In genomic region chr1:244048566-244049141, GRCh38 we compare ENCODE assay signal across 9 cellular contexts. TPM values are rescaled to one million over a fixed set of nuclear protein-coding genes. Genes with fewer than 3 reads are reported as not detected.
DNase-seq lines count a peak whose midpoint lies in the region; ATAC-seq, FAIRE-seq and TF ChIP-seq lines count a peak whose summit lies in the region.
"Had no signal": no experiment of that assay in that cellular context is flagged by ENCODE, and none has a peak within 500 bp of the region (broad histone marks: within the 10 kb centered on the region; RNA-seq: fewer than 3 reads in every experiment).

No MANE protein-coding gene starts in this region.

- H3K4me1 ChIP-seq in H9 (ENCODE audit: insufficient read depth, low read length) (peaks cover 5% of the 10 kb centered on the region; the same call in 1 of the 2 replicates), GM12878 (ENCODE audit: control insufficient read depth, insufficient read depth, low read length) (peaks cover 23% of the 10 kb centered on the region), kidney (ENCODE audit: control insufficient read depth in 1 of 2, insufficient read depth in 1 of 2, low read depth in 1 of 2, low read length in 2 of 2) (peaks cover 3 to 11% of the 10 kb centered on the region in 2 donors)

- H4K91ac ChIP-seq in H9 (ENCODE audit: insufficient read length, low read depth, low read length) = no peak overlapping the region

- peaks cover 20% of the 10 kb centered on the region for H3K23me2 ChIP-seq in H9 (ENCODE audit: insufficient read length, low read depth, low read length, poor library complexity, severe bottlenecking)

- in situ Hi-C loops in GM12878 (cut with MboI) = no loop called here

- H4K8ac ChIP-seq in H9 (replicated peaks; ENCODE audit: insufficient read length, low read depth, low read length) = no peak overlapping the region

- H3K14ac ChIP-seq in H9 (ENCODE audit: insufficient read depth, low read length) = no peak overlapping the region

- H3K9ac ChIP-seq in H9 (ENCODE audit: extremely low read depth, insufficient read length, low read length) (no peak overlapping the region), GM12878 (ENCODE audit: control insufficient read depth, insufficient read depth, low read length) (no peak overlapping the region; the same call in 1 of the 2 replicates), kidney (ENCODE audit: low read length in 2 of 2) (no peak overlapping the region)

- no peak for TF ChIP-seq EP300 in GM12878 (IDR thresholded peaks at IDR 0.05; ENCODE audit: borderline replicate concordance in 1 of 2, control insufficient read depth in 1 of 2, low read depth in 2 of 2, low read length in 2 of 2)

- no peak for DNase-seq in BJ (ENCODE audit: low read depth)
- no peak for DNase-seq in H9
- DNase-seq in GM12878 (ENCODE audit: low read depth, low spot score) = no peak
- peak in 1 of 10 donors; percentile 53 for DNase-seq in naive thymus-derived CD8-positive, alpha-beta T cell
- DNase-seq in NCI-H1105 treated with DMSO at 0.1 percent for 48 hours (lab: John Stamatoyannopoulos, UW) = no peak
- DNase-seq in SW480 (ENCODE audit: low spot score) = no peak
- no peak for DNase-seq in kidney
- DNase-seq in NCI-H1436 (lab: John Stamatoyannopoulos, UW) = no peak

- no CpG with 5 or more reads among the region's 81 CpGs for WGBS in H9 (ENCODE audit: extremely low coverage, insufficient read length, low lambda C conversion rate)
- WGBS in GM12878 (ENCODE audit: insufficient coverage, insufficient replicate concordance, low lambda C conversion rate, missing lambda C conversion rate) = no CpG with 5 or more reads among the region's 81 CpGs

- no peak overlapping the region for H3K27ac Mint-ChIP-seq in H9
- peak overlapping the region in 7 of 10 donors; percentile 67 to 100 (median 99) for H3K27ac Mint-ChIP-seq in naive thymus-derived CD8-positive, alpha-beta T cell

- H2AK5ac ChIP-seq in H9 (ENCODE audit: insufficient read length, low read length) = no peak overlapping the region

- peak; percentile 53; the same call in 1 of the 2 replicates for TF ChIP-seq POLR2A in GM12878 (IDR thresholded peaks at IDR 0.05; ENCODE audit: low read depth, low read length)

- no peak overlapping the region for H2BK15ac ChIP-seq in H9 (ENCODE audit: low read depth, low read length)

- TF ChIP-seq RAD21 in GM12878 (IDR thresholded peaks at IDR 0.05; ENCODE audit: insufficient read depth, low read depth, low read length) = no peak

- no peaks in the 10 kb centered on the region; a peak in 1 of 5 replicates for H3K9me3 Mint-ChIP-seq in H9
- H3K9me3 Mint-ChIP-seq in naive thymus-derived CD8-positive, alpha-beta T cell = peaks cover 0 to 2% (median 0%) of the 10 kb centered on the region in 9 donors

- no peak overlapping the region for H2BK20ac ChIP-seq in H9 (ENCODE audit: low read depth, low read length, poor library complexity, severe bottlenecking)

- POLR2A ChIA-PET in BJ (lab: Charles Lee) = interaction anchor here (0.6 kb wide), 3 partner anchors 92 to 165 kb away, joined by 3 to 6 read pairs (median 5); no protein-coding TSS in a partner anchor
- POLR2A ChIA-PET in GM12878 (lab: Charles Lee) = interaction anchor here (0.6 to 1.7 kb wide), 2 partner anchors 12 to 318 kb away, joined by 4 to 5 read pairs; no protein-coding TSS in a partner anchor
- POLR2A ChIA-PET in naive thymus-derived CD8-positive, alpha-beta T cell (lab: Charles Lee) = interaction anchor here (0.5 to 11.8 kb wide), 23 partner anchors 10 to 922 kb away, joined by 3 to 263 read pairs (median 4); partner anchors contain the start of genes AKT3, CEP170, COX20 and HNRNPU

- RAD21 ChIA-PET in GM12878 (lab: Charles Lee; ENCODE audit: unreplicated experiment) = interaction anchor here (0.9 to 1.8 kb wide), 2 partner anchors 12 to 793 kb away, joined by 3 to 15 read pairs; partner anchors contain the start of genes CEP170 and SDCCAG8

- FAIRE-seq in GM12878 (lab: Jason Lieb, UNC) (no peak), kidney (lab: Jason Lieb, UNC) (no peak)
- FAIRE-seq: colon had no signal

- SMC1A ChIA-PET in GM12878 (lab: Charles Lee; ENCODE audit: uncharacterized antibody, unreplicated experiment) = no interaction called here

- no peak overlapping the region for H3K18ac ChIP-seq in H9 (ENCODE audit: insufficient read length, low read depth, low read length)

- no peak for ATAC-seq in GM12878
- ATAC-seq in naive thymus-derived CD8-positive, alpha-beta T cell = peak in 1 of 2 donors; percentile 13

- peak overlapping the region; percentile 49 to 56; a peak in 4 of 5 replicates for H3K4me3 Mint-ChIP-seq in H9
- peak overlapping the region in 4 of 10 donors; percentile 31 to 97 (median 92) for H3K4me3 Mint-ChIP-seq in naive thymus-derived CD8-positive, alpha-beta T cell

- H4K20me1 ChIP-seq in H9 (ENCODE audit: control insufficient read depth, insufficient read depth, insufficient read length) = no peaks in the 10 kb centered on the region
- H4K20me1 ChIP-seq in GM12878 (ENCODE audit: control insufficient read depth, insufficient read depth) = no peaks in the 10 kb centered on the region

- H3K27me3 Mint-ChIP-seq in H9 (ENCODE audit: low read depth) = peaks cover 20% of the 10 kb centered on the region
- peaks cover 0 to 1% (median 0%) of the 10 kb centered on the region in 5 donors for H3K27me3 Mint-ChIP-seq in naive thymus-derived CD8-positive, alpha-beta T cell

- H3T11ph ChIP-seq in H9 (ENCODE audit: low read length) = no peak overlapping the region

- H2BK5ac ChIP-seq in H9 (ENCODE audit: insufficient read length, low read length) = no peak overlapping the region

- H2AFZ ChIP-seq in H9 (ENCODE audit: low read length) = no peak overlapping the region
- no peak overlapping the region for H2AFZ ChIP-seq in GM12878 (ENCODE audit: control insufficient read depth, low read depth, low read length)

- no peak overlapping the region for H2BK120ac ChIP-seq in H9 (ENCODE audit: low read depth, low read length, poor library complexity, severe bottlenecking)

- H3K4me1 Mint-ChIP-seq in H9 = peaks cover 8 to 9% of the 10 kb centered on the region in 2 experiments
- H3K4me1 Mint-ChIP-seq in naive thymus-derived CD8-positive, alpha-beta T cell = peaks cover 7 to 39% (median 19%) of the 10 kb centered on the region in 4 donors

- H3K4me2 ChIP-seq in H9 (ENCODE audit: insufficient read depth, insufficient read length, low read length) (no peak overlapping the region), GM12878 (ENCODE audit: control insufficient read depth, insufficient read depth) (no peak overlapping the region)

- intact Hi-C loops in GM12878 (cut with micrococcal nuclease; ENCODE audit: unreplicated experiment) (loop anchor here (2.0 to 10.0 kb wide), 5 partner anchors 226 to 704 kb away; partner anchors contain the start of gene ADSS2), kidney (cut with DNase I) (no loop called here)

- TF ChIP-seq CTCF in BJ (IDR thresholded peaks at IDR 0.05; ENCODE audit: insufficient read depth, low read depth, low read length) = no peak
- no peak for TF ChIP-seq CTCF in H9 (conservative IDR thresholded peaks at IDR 0.05)
- no peak for TF ChIP-seq CTCF in GM12878 (IDR thresholded peaks at IDR 0.05 in 2 of 3, conservative IDR thresholded peaks at IDR 0.05 in 1 of 3; ENCODE audit: control insufficient read depth in 2 of 3, extremely low read depth in 1 of 3, insufficient read depth in 1 of 3, low read depth in 3 of 3, low read length in 3 of 3)
- TF ChIP-seq CTCF in kidney (IDR thresholded peaks at IDR 0.05; ENCODE audit: borderline replicate concordance, extremely low read depth, insufficient read depth) = no peak

- H3K79me2 ChIP-seq in H9 (ENCODE audit: insufficient read depth, low read length) (no peaks in the 10 kb centered on the region; the same call in 1 of the 2 replicates), GM12878 (ENCODE audit: control insufficient read depth, insufficient read depth, low read length) (peaks cover 33% of the 10 kb centered on the region)

- H3K4me3 ChIP-seq in BJ (ENCODE audit: low read depth, low read length) (peak overlapping the region; percentile 84), GM12878 (no peak overlapping the region), kidney (ENCODE audit: low read length in 2 of 2) (no peak overlapping the region)

- H3K23ac ChIP-seq in H9 (ENCODE audit: insufficient read length, low read depth, low read length) = no peak overlapping the region

- no peak overlapping the region for H4K5ac ChIP-seq in H9 (ENCODE audit: insufficient read length, low read depth, low read length)

- H3K27ac ChIP-seq in H9 (ENCODE audit: insufficient read length, low read depth, low read length) (no peak overlapping the region), GM12878 (ENCODE audit: control insufficient read depth, insufficient read depth) (no peak overlapping the region), kidney (ENCODE audit: low read depth in 2 of 2, low read length in 2 of 2) (no peak overlapping the region)

- H3K9me3 ChIP-seq in H9 (ENCODE audit: control insufficient read depth, low read depth, low read length) (no peaks in the 10 kb centered on the region), GM12878 (replicated peaks; ENCODE audit: control insufficient read depth, insufficient read depth, low read length) (no peaks in the 10 kb centered on the region), kidney (ENCODE audit: control insufficient read depth in 1 of 2, low read length in 2 of 2) (no peaks in the 10 kb centered on the region)

- CTCF ChIA-PET in BJ (lab: Yijun Ruan, JAX) = interaction anchor here (0.5 to 1.3 kb wide), 2 partner anchors 250 to 775 kb away, joined by 3 to 4 read pairs; no protein-coding TSS in a partner anchor
- CTCF ChIA-PET in GM12878 (lab: Yijun Ruan, JAX) = interaction anchor here (1.0 kb wide), 1 partner anchor 251 kb away, joined by 3 read pairs; no protein-coding TSS in a partner anchor

- H3K56ac ChIP-seq in H9 (ENCODE audit: insufficient read length, low read depth, low read length) = no peak overlapping the region

- H3K36me3 Mint-ChIP-seq in H9 (ENCODE audit: insufficient read depth in 1 of 3, low read depth in 3 of 3) = no peaks in the 10 kb centered on the region; a peak in 1 of 7 replicates
- H3K36me3 Mint-ChIP-seq in naive thymus-derived CD8-positive, alpha-beta T cell = no peaks in the 10 kb centered on the region

- peaks cover 8% of the 10 kb centered on the region for H3K79me1 ChIP-seq in H9 (ENCODE audit: insufficient read depth, low read depth, low read length, poor library complexity, severe bottlenecking)

- peaks cover 2% of the 10 kb centered on the region for H3K27me3 ChIP-seq in BJ (ENCODE audit: control insufficient read depth, insufficient read depth, low read length)
- peaks cover 5% of the 10 kb centered on the region; the same call in 1 of the 2 replicates for H3K27me3 ChIP-seq in H9 (ENCODE audit: insufficient read depth, low read length)
- no peaks in the 10 kb centered on the region; a peak in 1 of 4 replicates for H3K27me3 ChIP-seq in GM12878 (replicated peaks in 1 of 2; ENCODE audit: control insufficient read depth in 2 of 2, insufficient read depth in 2 of 2, low read length in 1 of 2)

- no peaks in the 10 kb centered on the region for H3K36me3 ChIP-seq in BJ (ENCODE audit: control insufficient read depth, insufficient read depth, low read length)
- no peaks in the 10 kb centered on the region for H3K36me3 ChIP-seq in GM12878 (ENCODE audit: control insufficient read depth in 2 of 2, insufficient read depth in 2 of 2, low read length in 1 of 2)
- H3K36me3 ChIP-seq in kidney (ENCODE audit: control insufficient read depth in 1 of 2, insufficient read depth in 2 of 2, low read length in 2 of 2) = peaks cover under 1% of the 10 kb centered on the region in 2 donors

- no peak overlapping the region for H3K4ac ChIP-seq in H9 (ENCODE audit: low read depth, low read length)

- H2BK12ac ChIP-seq in H9 (ENCODE audit: insufficient read length, low read depth, low read length) = no peak overlapping the region

- no TSS peak for BruUV-seq in GM12878 (replicated peaks; lab: Mats Ljungman, UMichigan)

RNA-seq across cellular contexts. Expression of gene ZBTB18, which starts 2.4 kb away (rescaled TPM):
- polyA plus RNA-seq in BJ (2011; rRNA removed) (12.7 and 13.6 TPM in 2 replicates), GM12878 (2011; rRNA removed) (8.6 and 10.4 TPM in 2 replicates), GM12878 (2014; fragmentation: Illumina TruSeq; extraction: Trizol) (6.5 and 6.8 TPM in 2 replicates), GM12878 (2014; fragmentation: Nextera tagmentation; extraction: Ambion mirVana) (1 to 10 TPM in 1 of 2 experiments, under 1 TPM in 1; 0.98 to 1.3 TPM), GM12878 (2014; rRNA removed) (5.9 and 6.7 TPM in 2 replicates), GM12878 (2016; fragmentation: Nextera tagmentation; extraction: Ambion mirVana) (under 1 TPM; 0.27 to 0.37 TPM), kidney (ENCODE audit: insufficient read depth, low read depth, low replicate concordance) (9.0 TPM)
- polyA minus RNA-seq in BJ (2011; rRNA and poly(A)+ RNA removed) = 14.7 and 16.8 TPM in 2 replicates
- total RNA-seq in H9 (2021) (11.9 and 12.1 TPM in 2 replicates), GM12878 (2014; rRNA removed) (6.8 and 7.8 TPM in 2 replicates), GM12878 (2014; rRNA removed; fragmentation: Illumina TruSeq; extraction: Trizol) (5.7 and 5.8 TPM in 2 replicates), GM12878 (2021) (7.8 and 8.5 TPM in 2 replicates), kidney (19.8 TPM)
- total RNA-seq in GM12878 (2013; cell fraction: nucleolus; rRNA removed) = 9.2 and 9.4 TPM in 2 replicates
- polyA plus RNA-seq in GM12878 (2011; ENCODE audit: low read depth) = 4.7 TPM
- polyA plus RNA-seq in GM12878 (2011; cell fraction: cytosol; rRNA removed) = 5.3 and 6.4 TPM in 2 replicates
- 17.4 and 21.7 TPM in 2 replicates for polyA plus RNA-seq in GM12878 (2011; cell fraction: nucleus; rRNA removed)
- polyA plus RNA-seq in GM12878 (2012) = 8.1 and 8.5 TPM in 2 replicates
- 9.8 and 11.1 TPM in 2 replicates for polyA minus RNA-seq in GM12878 (2011; rRNA and poly(A)+ RNA removed)
- polyA minus RNA-seq in GM12878 (2011; cell fraction: cytosol; rRNA and poly(A)+ RNA removed) = 4.0 and 4.4 TPM in 2 replicates
- 4.7 and 8.8 TPM in 2 replicates for polyA minus RNA-seq in GM12878 (2011; cell fraction: nucleus; rRNA and poly(A)+ RNA removed)
- 10 to 100 TPM; 69.5 to 71.8 TPM for total RNA-seq in naive thymus-derived CD8-positive, alpha-beta T cell
- polyA plus RNA-seq in naive thymus-derived CD8-positive, alpha-beta T cell = 1 to 10 TPM; 2.7 to 5.0 (median 4.3) TPM

Comparison
In these comparisons a context has a peak if more than half of its experiments do, and no peak if none do; other contexts are left out.
1. H3K27ac Mint-ChIP-seq: peak in naive thymus-derived CD8-positive, alpha-beta T cell (7 of 10); none in H9 (0 of 3).